Comparison of ENCODE assay signal across 12 cellular contexts in the genomic region with DNA sequence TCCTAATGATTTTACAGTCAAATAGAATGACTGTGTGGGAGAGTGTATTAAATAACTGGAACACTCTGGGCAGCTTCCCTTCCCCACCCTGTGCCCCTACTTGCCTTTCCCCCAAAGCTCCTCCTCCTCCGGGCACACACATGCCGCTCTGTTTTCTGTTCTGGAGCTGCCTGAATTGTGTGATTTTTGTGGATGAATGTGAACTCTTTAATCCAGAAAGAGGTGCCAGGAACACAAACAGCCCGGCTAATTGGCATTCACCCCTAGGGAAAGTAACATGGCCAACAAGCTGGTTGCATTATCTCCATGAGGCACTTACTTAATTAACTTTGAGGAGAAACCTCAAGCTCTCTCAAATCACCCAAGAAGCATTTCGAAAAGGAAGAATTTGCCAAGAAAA. TPM values are rescaled to one million over a fixed set of nuclear protein-coding genes. Genes with fewer than 3 reads are reported as not detected.
DNase-seq lines count a peak whose midpoint lies in the region; ATAC-seq and TF ChIP-seq lines count a peak whose summit lies in the region.
"Had no signal": no experiment of that assay in that cellular context is flagged by ENCODE, and none has a peak within 500 bp of the region (broad histone marks: within the 10 kb centered on the region; RNA-seq: fewer than 3 reads in every experiment).

No MANE protein-coding gene starts in this region.

- CTCF ChIA-PET in mammary epithelial cell (lab: Charles Lee; ENCODE audit: low non-redundant PET): no interaction called here

- H3K9me2 ChIP-seq in hepatocyte (replicated peaks; ENCODE audit: insufficient read depth): no peaks in the 10 kb centered on the region

- TF ChIP-seq CTCF in mammary epithelial cell (conservative IDR thresholded peaks at IDR 0.05 in 1 of 2, IDR thresholded peaks at IDR 0.05 in 1 of 2; ENCODE audit: extremely low read depth in 1 of 2, insufficient read depth in 1 of 2, low read depth in 1 of 2, low read length in 2 of 2) (no peak), hepatocyte (IDR thresholded peaks at IDR 0.05; ENCODE audit: poor library complexity) (no peak)

- H3K79me2 ChIP-seq in mammary epithelial cell (ENCODE audit: insufficient read depth, low read length) (peaks cover 30% of the 10 kb centered on the region), hepatocyte (no peaks in the 10 kb centered on the region)

- no peaks in the 10 kb centered on the region for H4K20me1 ChIP-seq in mammary epithelial cell (ENCODE audit: insufficient read depth, low read length)
- no peaks in the 10 kb centered on the region for H4K20me1 ChIP-seq in hepatocyte (ENCODE audit: insufficient read depth, poor library complexity, severe bottlenecking)

- BruUV-seq in mammary epithelial cell (replicated peaks; lab: Mats Ljungman, UMichigan): no TSS peak

- H3K4me3 ChIP-seq in mammary epithelial cell (replicated peaks in 1 of 3; ENCODE audit: insufficient read depth in 1 of 3, low read depth in 2 of 3, low read length in 3 of 3): peak overlapping the region; percentile 4 to 33 (median 27)
- no peak overlapping the region for H3K4me3 ChIP-seq in hepatocyte
- H3K4me3 ChIP-seq: GM12878 had no signal

- in situ Hi-C loops in G401 (cut with HindIII; ENCODE audit: low sequenced_read_pairs): no loop called here
- in situ Hi-C loops in mammary epithelial cell (cut with MboI; ENCODE audit: low sequenced_read_pairs in 2 of 2): no loop called here

- H3K27me3 ChIP-seq in mammary epithelial cell (ENCODE audit: insufficient read depth, low read length) (no peaks in the 10 kb centered on the region), hepatocyte (no peaks in the 10 kb centered on the region)

- H2AFZ ChIP-seq in mammary epithelial cell (ENCODE audit: low read depth, low read length): peak overlapping the region; percentile 97
- no peak overlapping the region for H2AFZ ChIP-seq in hepatocyte

- no peaks in the 10 kb centered on the region for H3K9me3 ChIP-seq in mammary epithelial cell (replicated peaks; ENCODE audit: insufficient read depth, low read length)
- no peaks in the 10 kb centered on the region for H3K9me3 ChIP-seq in hepatocyte (ENCODE audit: low read depth)

- dilution Hi-C loops in mammary epithelial cell (cut with HindIII; ENCODE audit: low sequenced_read_pairs): no loop called here

- H3K27ac ChIP-seq in mammary epithelial cell (ENCODE audit: insufficient read depth, low read depth, low read length) (peak overlapping the region; percentile 59), hepatocyte (no peak overlapping the region)
- H3K27ac ChIP-seq: C4-2B, HL-60 had no signal

- ATAC-seq in GM19328 (IDR thresholded peaks at IDR 0.05; ENCODE audit: unreplicated experiment): no peak
- ATAC-seq: GM12878 had no signal

- peaks cover 14% of the 10 kb centered on the region for H3K4me1 ChIP-seq in mammary epithelial cell (ENCODE audit: insufficient read depth, low read length)
- H3K4me1 ChIP-seq in hepatocyte (ENCODE audit: insufficient read depth): peaks cover 6% of the 10 kb centered on the region

- WGBS in mammary epithelial cell (ENCODE audit: low coverage, missing lambda C conversion rate): 4% methylated on average over 4 of the region's 4 CpGs
- 86% methylated on average over 4 of the region's 4 CpGs for WGBS in hepatocyte (ENCODE audit: low lambda C conversion rate, missing lambda C conversion rate)

- DNase-seq in G401 (ENCODE audit: low spot score) (peak; percentile 48), mammary epithelial cell (peak; percentile 39), hepatocyte (ENCODE audit: low spot score) (no peak), renal cortical epithelial cell (ENCODE audit: low read depth) (peak; percentile 72), cortex of kidney (lab: John Stamatoyannopoulos, UW) (no peak), NCI-H774 (lab: John Stamatoyannopoulos, UW) (no peak), DMS53 (lab: John Stamatoyannopoulos, UW) (no peak)
- DNase-seq: NCI-H345 had no signal

- H3K4me2 ChIP-seq in mammary epithelial cell (ENCODE audit: insufficient read depth, low read depth, low read length) (peak overlapping the region; percentile 81), hepatocyte (peak overlapping the region; percentile 64)

- peak overlapping the region; percentile 56 for H3K9ac ChIP-seq in mammary epithelial cell (ENCODE audit: insufficient read depth, low read length)

- intact Hi-C loops in mammary epithelial cell (cut with micrococcal nuclease): no loop called here

- H3K36me3 ChIP-seq in mammary epithelial cell (ENCODE audit: insufficient read depth, low read length) (no peaks in the 10 kb centered on the region), hepatocyte (replicated peaks; ENCODE audit: insufficient read depth, low read depth) (no peaks in the 10 kb centered on the region)

RNA-seq across cellular contexts. Expression of a gene that starts 28.2 kb away (rescaled TPM):
- total RNA-seq in G401 (2014; rRNA removed; shearing (Covaris generic)): 30.9 and 47.5 TPM in 2 replicates
- total RNA-seq in mammary epithelial cell (10 to 100 TPM; 17.3 to 30.6 TPM), hepatocyte (9.7 and 11.3 TPM in 2 replicates), renal cortical epithelial cell (49.1 and 86.3 TPM in 2 replicates)
- polyA plus RNA-seq in mammary epithelial cell (3.7 TPM), hepatocyte (3.9 and 4.5 TPM in 2 replicates)
- polyA minus RNA-seq in mammary epithelial cell: 7.7 TPM

Comparison
In these comparisons a context has a peak if more than half of its experiments do, and no peak if none do; other contexts are left out.
1. DNase-seq: peak in G401 (single experiment), mammary epithelial cell (single experiment) and renal cortical epithelial cell (single experiment); none in hepatocyte (single experiment), cortex of kidney (single experiment), NCI-H774 (single experiment) and DMS53 (single experiment).